ENCODE assay signal across 12 cellular contexts in genomic region chr1:166080965-166081870, GRCh38.
DNase-seq lines count a peak whose midpoint lies in the region; ATAC-seq lines count a peak whose summit lies in the region.
"Had no signal": no experiment of that assay in that cellular context is flagged by ENCODE, and none has a peak within 500 bp of the region (broad histone marks: within the 10 kb centered on the region; RNA-seq: fewer than 3 reads in every experiment).

No MANE protein-coding gene starts in this region.

- intact Hi-C loops in activated T-helper 2 cell treated with anti-CD3 and anti-CD28 coated beads, Interferon-gamma antibody, Interleukin-2, Interleukin-4, amounts not matched to agents 10 μg/mL and 5 μg/mL and 100 μg/mL, durations not matched to agents 14 hours and 24 hours and 36 hours (cut with micrococcal nuclease): loop anchor here (1.0 to 5.0 kb wide), 2 partner anchors 82 to 159 kb away; no protein-coding TSS in a partner anchor
- intact Hi-C loops in sciatic nerve (cut with DNase I): no loop called here

- no peaks in the 10 kb centered on the region for H3K9me3 Mint-ChIP-seq in activated CD4-positive, alpha-beta T cell treated with anti-CD3 and anti-CD28 coated beads, Interleukin-2, amount 10 ng/mL, durations not matched to agents 7 days and 5 days
- H3K9me3 Mint-ChIP-seq in activated T-helper 2 cell treated with anti-CD3 and anti-CD28 coated beads, Interferon-gamma antibody, Interleukin-2, Interleukin-4, amounts not matched to agents 10 μg/mL and 5 μg/mL and 100 μg/mL, durations not matched to agents 14 hours and 24 hours and 36 hours: no peaks in the 10 kb centered on the region
- H3K9me3 Mint-ChIP-seq: WTC11 had no signal

- peaks cover 41% of the 10 kb centered on the region for H3K4me1 Mint-ChIP-seq in activated CD4-positive, alpha-beta T cell treated with anti-CD3 and anti-CD28 coated beads, Interleukin-2, amount 10 ng/mL, durations not matched to agents 7 days and 5 days
- H3K4me1 Mint-ChIP-seq in activated T-helper 2 cell treated with anti-CD3 and anti-CD28 coated beads, Interferon-gamma antibody, Interleukin-2, Interleukin-4, amounts not matched to agents 10 μg/mL and 5 μg/mL and 100 μg/mL, durations not matched to agents 14 hours and 24 hours and 36 hours (ENCODE audit: low read depth): peaks cover 29% of the 10 kb centered on the region

- no peaks in the 10 kb centered on the region for H3K36me3 Mint-ChIP-seq in activated CD4-positive, alpha-beta T cell treated with anti-CD3 and anti-CD28 coated beads, Interleukin-2, amount 10 ng/mL, durations not matched to agents 7 days and 5 days (ENCODE audit: low read depth)
- H3K36me3 Mint-ChIP-seq in activated T-helper 2 cell treated with anti-CD3 and anti-CD28 coated beads, Interferon-gamma antibody, Interleukin-2, Interleukin-4, amounts not matched to agents 10 μg/mL and 5 μg/mL and 100 μg/mL, durations not matched to agents 14 hours and 24 hours and 36 hours (ENCODE audit: low read depth): no peaks in the 10 kb centered on the region
- H3K36me3 Mint-ChIP-seq: WTC11 had no signal

- POLR2A ChIA-PET in activated CD4-positive, alpha-beta T cell treated with anti-CD3 and anti-CD28 coated beads, Interleukin-2, amount 10 ng/mL, durations not matched to agents 7 days and 5 days (lab: Charles Lee): no interaction called here

- CTCF ChIA-PET in activated CD4-positive, alpha-beta T cell treated with anti-CD3 and anti-CD28 coated beads, Interleukin-2, amount 10 ng/mL, durations not matched to agents 7 days and 5 days (lab: Charles Lee): interaction anchor here (1.5 kb wide), 1 partner anchor 9 kb away, joined by 4 read pairs; no protein-coding TSS in a partner anchor

- no peaks in the 10 kb centered on the region for H3K27me3 Mint-ChIP-seq in activated CD4-positive, alpha-beta T cell treated with anti-CD3 and anti-CD28 coated beads, Interleukin-2, amount 10 ng/mL, durations not matched to agents 7 days and 5 days
- no peaks in the 10 kb centered on the region for H3K27me3 Mint-ChIP-seq in activated T-helper 2 cell treated with anti-CD3 and anti-CD28 coated beads, Interferon-gamma antibody, Interleukin-2, Interleukin-4, amounts not matched to agents 10 μg/mL and 5 μg/mL and 100 μg/mL, durations not matched to agents 14 hours and 24 hours and 36 hours (ENCODE audit: low read depth)

- ATAC-seq in sciatic nerve (peak; percentile 84), GM21423 (IDR thresholded peaks at IDR 0.05; ENCODE audit: unreplicated experiment) (no peak), HG03139 (IDR thresholded peaks at IDR 0.05; ENCODE audit: unreplicated experiment) (no peak)

- peak overlapping the region; percentile 49 for H3K4me3 Mint-ChIP-seq in activated CD4-positive, alpha-beta T cell treated with anti-CD3 and anti-CD28 coated beads, Interleukin-2, amount 10 ng/mL, durations not matched to agents 7 days and 5 days
- peak overlapping the region; percentile 46 for H3K4me3 Mint-ChIP-seq in activated T-helper 2 cell treated with anti-CD3 and anti-CD28 coated beads, Interferon-gamma antibody, Interleukin-2, Interleukin-4, amounts not matched to agents 10 μg/mL and 5 μg/mL and 100 μg/mL, durations not matched to agents 14 hours and 24 hours and 36 hours (ENCODE audit: low read depth)
- H3K4me3 Mint-ChIP-seq: WTC11 had no signal

- peak; percentile 35 for DNase-seq in activated CD4-positive, alpha-beta T cell treated with anti-CD3 and anti-CD28 coated beads, Interleukin-2, amount 10 ng/mL, durations not matched to agents 7 days and 5 days
- no peak for DNase-seq in activated CD4-positive, alpha-beta T cell treated with anti-CD3 and anti-CD28 coated beads for 1 hour
- DNase-seq in HT1080 (ENCODE audit: low read depth) (peak; percentile 57), sciatic nerve (ENCODE audit: low spot score) (peak; percentile 71), activated gamma-delta T cell treated with Interleukin-2 at 50 U/mL for 16 hours (no peak)
- DNase-seq in activated T-helper 2 cell treated with anti-CD3 and anti-CD28 coated beads, Interferon-gamma antibody, Interleukin-2, Interleukin-4, amounts not matched to agents 10 μg/mL and 5 μg/mL and 100 μg/mL, durations not matched to agents 14 hours and 24 hours and 36 hours (ENCODE audit: low spot score): no peak
- DNase-seq: Karpas-422, NCI-H2107, small intestine had no signal

- peak overlapping the region; percentile 80 for H3K27ac Mint-ChIP-seq in activated CD4-positive, alpha-beta T cell treated with anti-CD3 and anti-CD28 coated beads, Interleukin-2, amount 10 ng/mL, durations not matched to agents 7 days and 5 days
- H3K27ac Mint-ChIP-seq in activated T-helper 2 cell treated with anti-CD3 and anti-CD28 coated beads, Interferon-gamma antibody, Interleukin-2, Interleukin-4, amounts not matched to agents 10 μg/mL and 5 μg/mL and 100 μg/mL, durations not matched to agents 14 hours and 24 hours and 36 hours: peak overlapping the region; percentile 60
- H3K27ac Mint-ChIP-seq: WTC11 had no signal

Comparison
In these comparisons a context has a peak if more than half of its experiments do, and no peak if none do; other contexts are left out.
1. DNase-seq: peak in activated CD4-positive, alpha-beta T cell treated with anti-CD3 and anti-CD28 coated beads, Interleukin-2, amount 10 ng/mL, durations not matched to agents 7 days and 5 days (single experiment), HT1080 (single experiment) and sciatic nerve (single experiment); none in activated CD4-positive, alpha-beta T cell treated with anti-CD3 and anti-CD28 coated beads for 1 hour (single experiment), activated T-helper 2 cell treated with anti-CD3 and anti-CD28 coated beads, Interferon-gamma antibody, Interleukin-2, Interleukin-4, amounts not matched to agents 10 μg/mL and 5 μg/mL and 100 μg/mL, durations not matched to agents 14 hours and 24 hours and 36 hours (single experiment) and activated gamma-delta T cell treated with Interleukin-2 at 50 U/mL for 16 hours (single experiment).